ENCODE assay signal across 22 cellular contexts in genomic region chr9:520315-520714, GRCh38. TPM values are rescaled to one million over a fixed set of nuclear protein-coding genes. Genes with fewer than 3 reads are reported as not detected.
DNase-seq lines count a peak whose midpoint lies in the region; ATAC-seq and TF ChIP-seq lines count a peak whose summit lies in the region.
"Had no signal": no experiment of that assay in that cellular context is flagged by ENCODE, and none has a peak within 500 bp of the region (broad histone marks: within the 10 kb centered on the region; RNA-seq: fewer than 3 reads in every experiment).

No MANE protein-coding gene starts in this region.

- no peak overlapping the region for H3K18ac ChIP-seq in trophoblast cell (ENCODE audit: low read length)

- H2BK12ac ChIP-seq in trophoblast cell (ENCODE audit: low read length) = no peak overlapping the region

- H3K27me3 ChIP-seq in ascending aorta (no peaks in the 10 kb centered on the region), trophoblast cell (ENCODE audit: insufficient read depth, low read length) (no peaks in the 10 kb centered on the region)
- H3K27me3 ChIP-seq: BLaER1 treated with 17β-estradiol and CSF1 and Interleukin-3, amounts not matched to agents 10 nM and 100 nM; SJCRH30 had no signal

- no peak overlapping the region for H3K9ac ChIP-seq in trophoblast cell (ENCODE audit: low read length)
- H3K9ac ChIP-seq: BLaER1 treated with 17β-estradiol and CSF1 and Interleukin-3, amounts not matched to agents 10 nM and 100 nM had no signal

- peaks cover 2% of the 10 kb centered on the region for H3K79me2 ChIP-seq in trophoblast cell (ENCODE audit: control insufficient read depth, insufficient read depth, low read length, poor library complexity)

- peak overlapping the region; percentile 31 to 42 for H3K27ac ChIP-seq in ascending aorta
- H3K27ac ChIP-seq in trophoblast cell (ENCODE audit: low read depth, low read length) = no peak overlapping the region
- H3K27ac ChIP-seq: 22Rv1; BLaER1 treated with 17β-estradiol and CSF1 and Interleukin-3, amounts not matched to agents 10 nM and 100 nM; SJCRH30 had no signal

- H2AK5ac ChIP-seq in trophoblast cell (ENCODE audit: low read length) = no peak overlapping the region

- no peak overlapping the region for H2AFZ ChIP-seq in trophoblast cell (ENCODE audit: insufficient read depth, low read length, poor library complexity)

- ATAC-seq in sciatic nerve (no peak), HG02973 (IDR thresholded peaks at IDR 0.05; ENCODE audit: unreplicated experiment) (no peak)

- H3K4me1 ChIP-seq in ascending aorta (peaks cover 3 to 32% of the 10 kb centered on the region in 2 donors), trophoblast cell (ENCODE audit: control insufficient read depth in 1 of 2, insufficient read depth in 2 of 2, low read length in 2 of 2) (peaks cover 0 to 2% of the 10 kb centered on the region in 2 experiments)
- H3K4me1 ChIP-seq: SJCRH30 had no signal

- H3K9me3 ChIP-seq in ascending aorta = no peaks in the 10 kb centered on the region
- H3K9me3 ChIP-seq in trophoblast cell (ENCODE audit: insufficient read depth, low read depth, low read length) = no peaks in the 10 kb centered on the region
- H3K9me3 ChIP-seq: SJCRH30 had no signal

- WGBS in trophoblast cell (ENCODE audit: extremely low coverage, insufficient coverage, insufficient read length) = no CpG with 5 or more reads among the region's 3 CpGs

- H3K4me3 ChIP-seq in ascending aorta (no peak overlapping the region), trophoblast cell (ENCODE audit: low read depth, low read length) (no peak overlapping the region)
- H3K4me3 ChIP-seq: BLaER1 treated with 17β-estradiol and CSF1 and Interleukin-3, amounts not matched to agents 10 nM and 100 nM; SJCRH30 had no signal

- no peak overlapping the region for H4K8ac ChIP-seq in trophoblast cell (ENCODE audit: low read depth, low read length)

- no peak overlapping the region for H4K91ac ChIP-seq in trophoblast cell (ENCODE audit: low read depth, low read length)

- no peak overlapping the region for H4K12ac ChIP-seq in trophoblast cell (ENCODE audit: low read depth, low read length)

- no peaks in the 10 kb centered on the region for H3K36me3 ChIP-seq in ascending aorta
- H3K36me3 ChIP-seq in trophoblast cell (ENCODE audit: control insufficient read depth in 1 of 2, insufficient read depth in 2 of 2, low read length in 2 of 2) = no peaks in the 10 kb centered on the region
- H3K36me3 ChIP-seq: BLaER1 treated with 17β-estradiol and CSF1 and Interleukin-3, amounts not matched to agents 10 nM and 100 nM; SJCRH30 had no signal

- intact Hi-C loops in ascending aorta (cut with DNase I) (loop anchor here (5.0 kb wide), 1 partner anchor 242 kb away; no protein-coding TSS in a partner anchor), sciatic nerve (cut with DNase I) (no loop called here)

- no peak for TF ChIP-seq CTCF in ascending aorta (IDR thresholded peaks at IDR 0.05)

- H3K14ac ChIP-seq in trophoblast cell (ENCODE audit: low read length) = no peak overlapping the region

- peak overlapping the region; percentile 84 for H3K4ac ChIP-seq in trophoblast cell (ENCODE audit: low read depth, low read length)

- H3K79me1 ChIP-seq in trophoblast cell (ENCODE audit: low read length) = no peaks in the 10 kb centered on the region

- peak; percentile 6 for DNase-seq in DMS 273 (lab: John Stamatoyannopoulos, UW; ENCODE audit: unreplicated experiment)
- no peak for DNase-seq in DMS 273 treated with DMSO at 0.1 percent for 48 hours (lab: John Stamatoyannopoulos, UW)
- peak; percentile 50 for DNase-seq in D341Med (ENCODE audit: low spot score)
- DNase-seq in ascending aorta (ENCODE audit: low spot score in 2 of 2) = no peak
- DNase-seq in trophoblast cell = no peak
- no peak for DNase-seq in 8988T
- no peak for DNase-seq in sciatic nerve (ENCODE audit: low spot score)
- DNase-seq: DMS153, GOT3, HCEC 1CT, MM.1S, NCI-H1092, NCI-H1436, NCI-H187 treated with DMSO at 0.1 percent for 48 hours, NCI-H748 treated with DMSO at 0.1 percent for 48 hours, OCI-M1, SJCRH30, T-helper 1 cell had no signal

- no peak overlapping the region for H2BK120ac ChIP-seq in trophoblast cell (ENCODE audit: insufficient read depth, low read length, poor library complexity)

- no peak overlapping the region for H2BK5ac ChIP-seq in trophoblast cell (ENCODE audit: low read depth, low read length, poor library complexity)

- H3K4me2 ChIP-seq in trophoblast cell (ENCODE audit: low read length) = no peak overlapping the region
- H3K4me2 ChIP-seq: BLaER1 treated with 17β-estradiol and CSF1 and Interleukin-3, amounts not matched to agents 10 nM and 100 nM had no signal

- H3K23ac ChIP-seq in trophoblast cell (ENCODE audit: low read length) = no peak overlapping the region

RNA-seq across cellular contexts. Expression of gene KANK1, which starts 15.8 kb away (rescaled TPM):
- total RNA-seq in ascending aorta = 91.7 TPM
- polyA plus RNA-seq in trophoblast cell (2013) = 108 and 109 TPM in 2 replicates
- total RNA-seq in sciatic nerve = 42.1 TPM
- total RNA-seq: G401 had no signal

Comparison
In these comparisons a context has a peak if more than half of its experiments do, and no peak if none do; other contexts are left out.
1. DNase-seq: peak in DMS 273 (single experiment) and D341Med (single experiment); none in DMS 273 treated with DMSO at 0.1 percent for 48 hours (single experiment), ascending aorta (0 of 2), trophoblast cell (0 of 2), 8988T (single experiment) and sciatic nerve (single experiment).